ENCODE assay signal across 23 cellular contexts in genomic region chr16:28213396-28213795, GRCh38. TPM values are rescaled to one million over a fixed set of nuclear protein-coding genes. Genes with fewer than 3 reads are reported as not detected.
DNase-seq lines count a peak whose midpoint lies in the region; ATAC-seq and TF ChIP-seq lines count a peak whose summit lies in the region.
"Had no signal": no experiment of that assay in that cellular context is flagged by ENCODE, and none has a peak within 500 bp of the region (broad histone marks: within the 10 kb centered on the region; RNA-seq: fewer than 3 reads in every experiment).

No MANE protein-coding gene starts in this region.

- H3K27ac Mint-ChIP-seq in CD4-positive, alpha-beta T cell = no peak overlapping the region
- H3K27ac Mint-ChIP-seq in GM23338 (no peak overlapping the region), chondrocyte (ENCODE audit: unreplicated experiment) (peak overlapping the region; percentile 65), nephron (peak overlapping the region in 1 of 3 experiments; percentile 20)
- no peak overlapping the region for H3K27ac Mint-ChIP-seq in activated T-cell treated with anti-CD3 and anti-CD28 coated beads, Interleukin-2, amount 50 U/mL, for 24 hours

- peaks cover 30% of the 10 kb centered on the region for H3K79me2 ChIP-seq in GM23338 (replicated peaks; ENCODE audit: insufficient read depth)

- H3K4me3 Mint-ChIP-seq in CD4-positive, alpha-beta T cell = peak overlapping the region; percentile 62
- no peak overlapping the region for H3K4me3 Mint-ChIP-seq in GM23338
- H3K4me3 Mint-ChIP-seq in chondrocyte (ENCODE audit: unreplicated experiment) = no peak overlapping the region
- H3K4me3 Mint-ChIP-seq in nephron = peak overlapping the region; percentile 47 to 79 (median 75)
- H3K4me3 Mint-ChIP-seq in activated T-cell treated with anti-CD3 and anti-CD28 coated beads, Interleukin-2, amount 50 U/mL, for 24 hours = no peak overlapping the region

- H3K4me3 ChIP-seq in GM23338 = no peak overlapping the region

- no peak for ATAC-seq in CD4-positive, alpha-beta T cell (ENCODE audit: poor library complexity)
- no peak for ATAC-seq in GM23338
- ATAC-seq: left lung had no signal

- no peak overlapping the region for H3K4me2 ChIP-seq in GM23338
- H3K4me2 ChIP-seq: KMS-11 had no signal

- H3K27me3 ChIP-seq in CD4-positive, alpha-beta T cell (ENCODE audit: control insufficient read depth, insufficient read depth, low read length) = no peaks in the 10 kb centered on the region
- no peaks in the 10 kb centered on the region for H3K27me3 ChIP-seq in GM23338 (ENCODE audit: insufficient read depth)
- H3K27me3 ChIP-seq: left lung had no signal

- peaks cover 37% of the 10 kb centered on the region for H3K4me1 Mint-ChIP-seq in CD4-positive, alpha-beta T cell (ENCODE audit: low read depth)
- H3K4me1 Mint-ChIP-seq in GM23338 (peaks cover 22% of the 10 kb centered on the region), chondrocyte (ENCODE audit: low read depth) (peaks cover 40% of the 10 kb centered on the region), nephron (peaks cover 21% of the 10 kb centered on the region)
- H3K4me1 Mint-ChIP-seq in activated T-cell treated with anti-CD3 and anti-CD28 coated beads, Interleukin-2, amount 50 U/mL, for 24 hours (ENCODE audit: low read depth) = peaks cover 25% of the 10 kb centered on the region

- no peak for DNase-seq in CD4-positive, alpha-beta T cell
- DNase-seq in GM23338 (ENCODE audit: low spot score) (no peak), chondrocyte (ENCODE audit: low spot score) (no peak), NCI-H446 (lab: John Stamatoyannopoulos, UW) (no peak), DMS53 (lab: John Stamatoyannopoulos, UW) (no peak)
- no peak for DNase-seq in activated T-cell treated with anti-CD3 and anti-CD28 coated beads, Interleukin-2, amount 50 U/mL, for 24 hours
- DNase-seq: activated gamma-delta T cell; effector CD4-positive, alpha-beta T cell; glutamatergic neuron; left lung; MM.1S; NCI-H1105 treated with DMSO at 0.1 percent for 48 hours; NCI-H187 treated with DMSO at 0.1 percent for 48 hours; NCI-H2171; NCI-H510A treated with DMSO at 0.1 percent for 48 hours; occipital lobe; SIG-M5; stimulated activated CD4-positive, alpha-beta T cell treated with anti-CD3 and anti-CD28 coated beads, Interleukin-4, amount 100 ng/mL, for 24 hours; T-helper 9 cell; trophoblast cell; WERI-Rb-1 had no signal

- no peak overlapping the region; the same call in 1 of the 2 replicates for H2AFZ ChIP-seq in GM23338

- H3K36me3 Mint-ChIP-seq in CD4-positive, alpha-beta T cell (ENCODE audit: low read depth) = peaks cover 25% of the 10 kb centered on the region
- H3K36me3 Mint-ChIP-seq in GM23338 (ENCODE audit: low read depth) (peaks cover 11% of the 10 kb centered on the region), chondrocyte (ENCODE audit: low read depth) (peaks cover 2% of the 10 kb centered on the region), nephron (ENCODE audit: low read depth) (peaks cover 7% of the 10 kb centered on the region)
- H3K36me3 Mint-ChIP-seq in activated T-cell treated with anti-CD3 and anti-CD28 coated beads, Interleukin-2, amount 50 U/mL, for 24 hours (ENCODE audit: low read depth) = peaks cover 18% of the 10 kb centered on the region

- no peaks in the 10 kb centered on the region for H3K27me3 Mint-ChIP-seq in CD4-positive, alpha-beta T cell
- H3K27me3 Mint-ChIP-seq in GM23338 (ENCODE audit: insufficient read depth, low read depth, poor library complexity) = peaks cover 8% of the 10 kb centered on the region
- no peaks in the 10 kb centered on the region for H3K27me3 Mint-ChIP-seq in chondrocyte (ENCODE audit: low read depth)
- H3K27me3 Mint-ChIP-seq in nephron (ENCODE audit: low read depth) = no peaks in the 10 kb centered on the region
- H3K27me3 Mint-ChIP-seq in activated T-cell treated with anti-CD3 and anti-CD28 coated beads, Interleukin-2, amount 50 U/mL, for 24 hours = no peaks in the 10 kb centered on the region

- CTCF ChIA-PET in CD4-positive, alpha-beta T cell (lab: Charles Lee) = interaction anchor here (1.9 to 2.3 kb wide), 2 partner anchors 26 to 73 kb away, joined by 5 to 12 read pairs; no protein-coding TSS in a partner anchor

- peaks cover 16% of the 10 kb centered on the region for H4K20me1 ChIP-seq in GM23338 (replicated peaks; ENCODE audit: insufficient read depth)

- H3K9me2 ChIP-seq in GM23338 (ENCODE audit: insufficient read depth) = peaks cover 6% of the 10 kb centered on the region; the same call in 1 of the 2 replicates

- TF ChIP-seq CTCF in CD4-positive, alpha-beta T cell (IDR thresholded peaks at IDR 0.05) = no peak
- no peak for TF ChIP-seq CTCF in GM23338 (conservative IDR thresholded peaks at IDR 0.05; ENCODE audit: low read depth in 2 of 2)
- TF ChIP-seq CTCF in chondrocyte (IDR thresholded peaks at IDR 0.05) = no peak
- no peak for TF ChIP-seq CTCF in nephron (IDR thresholded peaks at IDR 0.05; ENCODE audit: unreplicated experiment in 3 of 3)

- H3K9me3 ChIP-seq in CD4-positive, alpha-beta T cell (ENCODE audit: control insufficient read depth, low read length) = no peaks in the 10 kb centered on the region
- H3K9me3 ChIP-seq: left lung had no signal

- H3K9me3 Mint-ChIP-seq in CD4-positive, alpha-beta T cell = no peaks in the 10 kb centered on the region
- H3K9me3 Mint-ChIP-seq in GM23338 (no peaks in the 10 kb centered on the region; the same call in 2 of the 3 replicates), chondrocyte (ENCODE audit: low read depth) (no peaks in the 10 kb centered on the region), nephron (no peaks in the 10 kb centered on the region)
- H3K9me3 Mint-ChIP-seq in activated T-cell treated with anti-CD3 and anti-CD28 coated beads, Interleukin-2, amount 50 U/mL, for 24 hours = peaks cover 2% of the 10 kb centered on the region

- POLR2A ChIA-PET in CD4-positive, alpha-beta T cell (lab: Charles Lee) = interaction anchor here (1.9 to 7.4 kb wide), 3 partner anchors 65 to 76 kb away, joined by 7 to 105 read pairs (median 17); no protein-coding TSS in a partner anchor

- H3K36me3 ChIP-seq in GM23338 (ENCODE audit: insufficient read depth) = peaks cover 5% of the 10 kb centered on the region; the same call in 1 of the 2 replicates

- peaks cover 7% of the 10 kb centered on the region; the same call in 1 of the 2 replicates for H3F3A ChIP-seq in GM23338 (replicated peaks; ENCODE audit: low read depth)

- peaks cover 21% of the 10 kb centered on the region for H3K4me1 ChIP-seq in GM23338 (ENCODE audit: insufficient read depth)

- no peak overlapping the region for H3K27ac ChIP-seq in CD4-positive, alpha-beta T cell (ENCODE audit: low read depth, low read length)
- H3K27ac ChIP-seq in GM23338 (ENCODE audit: low read depth) = peak overlapping the region; percentile 60; the same call in 1 of the 2 replicates
- H3K27ac ChIP-seq: KMS-11, left lung, WERI-Rb-1 had no signal

- intact Hi-C loops in CD4-positive, alpha-beta T cell (cut with DNase I, micrococcal nuclease) = loop anchor here in 1 of 2 experiments (5.0 to 10.0 kb wide), 3 partner anchors 281 to 661 kb away; partner anchors contain the start of genes APOBR, CLN3, KATNIP and SGF29

RNA-seq across cellular contexts. Expression of gene XPO6, which starts 1.6 kb away (rescaled TPM):
- total RNA-seq in CD4-positive, alpha-beta T cell = 100 to 1,000 TPM; 378 to 390 TPM
- total RNA-seq in GM23338 (2014; rRNA removed; shearing (Covaris generic)) = 116 and 178 TPM in 2 replicates
- polyA plus RNA-seq in GM23338 (2016; fragmentation: Nextera tagmentation; extraction: Ambion mirVana) = 83.9 and 89.8 TPM in 2 replicates
- 124 to 133 TPM (median 128 TPM) in 3 replicates for total RNA-seq in chondrocyte

Comparison
In these comparisons a context has a peak if more than half of its experiments do, and no peak if none do; other contexts are left out.
1. H3K4me3 Mint-ChIP-seq: peak in CD4-positive, alpha-beta T cell (single experiment) and nephron (3 of 3); none in GM23338 (single experiment), chondrocyte (single experiment) and activated T-cell treated with anti-CD3 and anti-CD28 coated beads, Interleukin-2, amount 50 U/mL, for 24 hours (single experiment).